In genomic region chr14:95480109-95480886, GRCh38 we compare ENCODE assay signal across 9 cellular contexts. TPM values are rescaled to one million over a fixed set of nuclear protein-coding genes. Genes with fewer than 3 reads are reported as not detected.
DNase-seq lines count a peak whose midpoint lies in the region; ATAC-seq and TF ChIP-seq lines count a peak whose summit lies in the region.
"Had no signal": no experiment of that assay in that cellular context is flagged by ENCODE, and none has a peak within 500 bp of the region (broad histone marks: within the 10 kb centered on the region; RNA-seq: fewer than 3 reads in every experiment).

No MANE protein-coding gene starts in this region.

- H3K9me3 ChIP-seq in PC-9 (ENCODE audit: insufficient read depth, low read depth) = no peaks in the 10 kb centered on the region
- H3K9me3 ChIP-seq in sigmoid colon = no peaks in the 10 kb centered on the region
- no peaks in the 10 kb centered on the region for H3K9me3 ChIP-seq in MG63
- H3K9me3 ChIP-seq: upper lobe of left lung had no signal

- POLR2A ChIA-PET in PC-9 (lab: Charles Lee; ENCODE audit: unreplicated experiment) = no interaction called here

- H3K27me3 ChIP-seq in PC-9 (ENCODE audit: insufficient read depth, low read depth) (no peaks in the 10 kb centered on the region), sigmoid colon (no peaks in the 10 kb centered on the region), MG63 (no peaks in the 10 kb centered on the region)
- H3K27me3 ChIP-seq: upper lobe of left lung had no signal

- ATAC-seq in GM18508 (IDR thresholded peaks at IDR 0.05; ENCODE audit: insufficient read depth, unreplicated experiment) = peak; percentile 45
- peak; percentile 91 for ATAC-seq in central memory CD8-positive, alpha-beta T cell (replicated peaks; ENCODE audit: extremely low read depth, poor library complexity, severe bottlenecking)
- no peak for ATAC-seq in HG03159 (IDR thresholded peaks at IDR 0.05; ENCODE audit: unreplicated experiment)

- DNase-seq in PC-9 (no peak), sigmoid colon (peak; percentile 90), GM19240 (ENCODE audit: insufficient read length, low spot score) (no peak), islet precursor cell (no peak), MG63 (no peak)
- DNase-seq in central memory CD8-positive, alpha-beta T cell (ENCODE audit: low spot score in 2 of 2) = peak in 1 of 2 donors; percentile 23

- H3K27ac Mint-ChIP-seq in central memory CD8-positive, alpha-beta T cell (ENCODE audit: low read depth) = peak overlapping the region; percentile 97

- TF ChIP-seq EP300 in sigmoid colon (IDR thresholded peaks at IDR 0.05) = no peak

- H3K27ac ChIP-seq in PC-9 (no peak overlapping the region), sigmoid colon (peak overlapping the region; percentile 40 to 65 (median 50))

- H4K20me1 ChIP-seq in PC-9 (ENCODE audit: insufficient read depth) = no peaks in the 10 kb centered on the region

- H3K4me1 Mint-ChIP-seq in central memory CD8-positive, alpha-beta T cell = peaks cover 35% of the 10 kb centered on the region

- H2AFZ ChIP-seq in PC-9 = no peak overlapping the region

- 71 to 72% methylated on average over 11 of the region's 11 CpGs for WGBS in sigmoid colon, 2 donors

- no TSS peak for BruUV-seq in PC-9 (replicated peaks; lab: Mats Ljungman, UMichigan)

- H3K79me2 ChIP-seq in PC-9 (ENCODE audit: low read depth) = no peaks in the 10 kb centered on the region

- no peak for TF ChIP-seq POLR2A in sigmoid colon (IDR thresholded peaks at IDR 0.05)

- intact Hi-C loops in PC-9 (cut with micrococcal nuclease; ENCODE audit: unreplicated experiment) = no loop called here
- intact Hi-C loops in sigmoid colon (cut with DNase I) = no loop called here

- H3K9me2 ChIP-seq in PC-9 (ENCODE audit: insufficient read depth) = no peaks in the 10 kb centered on the region

- H3K9me3 Mint-ChIP-seq in central memory CD8-positive, alpha-beta T cell = no peaks in the 10 kb centered on the region

- CTCF ChIA-PET in PC-9 (lab: Charles Lee) = no interaction called here

- H3K4me3 ChIP-seq in PC-9 (no peak overlapping the region), sigmoid colon (no peak overlapping the region), MG63 (no peak overlapping the region)
- H3K4me3 ChIP-seq: upper lobe of left lung had no signal

- no peaks in the 10 kb centered on the region for H3K27me3 Mint-ChIP-seq in central memory CD8-positive, alpha-beta T cell

- H3F3A ChIP-seq in PC-9 (ENCODE audit: insufficient read depth, low read depth) = peaks cover 5% of the 10 kb centered on the region; the same call in 1 of the 2 replicates

- H3K36me3 Mint-ChIP-seq in central memory CD8-positive, alpha-beta T cell (ENCODE audit: insufficient read depth) = peaks cover 9% of the 10 kb centered on the region

- TF ChIP-seq CTCF in PC-9 (conservative IDR thresholded peaks at IDR 0.05) (no peak), sigmoid colon (IDR thresholded peaks at IDR 0.05) (no peak)

- peaks cover 54% of the 10 kb centered on the region for H3K4me1 ChIP-seq in PC-9 (replicated peaks; ENCODE audit: insufficient read depth)
- peaks cover 0 to 38% (median 30%) of the 10 kb centered on the region in 4 donors for H3K4me1 ChIP-seq in sigmoid colon

- H3K4me3 Mint-ChIP-seq in central memory CD8-positive, alpha-beta T cell = peak overlapping the region; percentile 54

- H3K36me3 ChIP-seq in PC-9 (ENCODE audit: low read depth) (no peaks in the 10 kb centered on the region), sigmoid colon (no peaks in the 10 kb centered on the region), MG63 (no peaks in the 10 kb centered on the region)

- peak overlapping the region; percentile 6; the same call in 1 of the 2 replicates for H3K4me2 ChIP-seq in PC-9

RNA-seq across cellular contexts. Expression of gene SYNE3, which starts 36.2 kb away (rescaled TPM):
- 1.5 and 1.9 TPM in 2 replicates for total RNA-seq in PC-9 (2021)
- total RNA-seq in sigmoid colon = 10 to 100 TPM in 2 of 4 donors, 1 to 10 TPM in 2; 5.6 to 11.8 (median 9.9) TPM
- 1 to 10 TPM in 2 of 3 donors, under 1 TPM in 1; 0.69 to 6.3 (median 1.8) TPM for polyA plus RNA-seq in sigmoid colon
- 2.8 TPM in 2 replicates for total RNA-seq in MG63 (2014; rRNA removed; shearing (Covaris generic); ENCODE audit: low replicate concordance)

RNA-seq across cellular contexts. Expression of gene GLRX5, which starts 54.6 kb away (rescaled TPM):
- total RNA-seq in PC-9 (2021) (19.6 and 23.2 TPM in 2 replicates), sigmoid colon (10 to 100 TPM; 30.5 to 61.4 (median 44.3) TPM)
- 10 to 100 TPM; 45.7 to 97.1 (median 76.9) TPM for polyA plus RNA-seq in sigmoid colon
- 31.5 and 38.1 TPM in 2 replicates for total RNA-seq in MG63 (2014; rRNA removed; shearing (Covaris generic); ENCODE audit: low replicate concordance)
